ENCODE assay signal across 1 cellular context in genomic region chr2:144703852-144704324, GRCh38.
TF ChIP-seq lines count a peak whose summit lies in the region.

No MANE protein-coding gene starts in this region.

TF ChIP-seq in IMR-90, 13 proteins besides CTCF, POLR2A, EP300 and RAD21:
- TF ChIP-seq MXI1 (IDR thresholded peaks at IDR 0.05; ENCODE audit: borderline replicate concordance, low read depth, low read length) (no peak), FOS (IDR thresholded peaks at IDR 0.05; ENCODE audit: low read depth, low read length) (peak; percentile 45), CEBPB (IDR thresholded peaks at IDR 0.05; ENCODE audit: low read depth, low read length) (peak; percentile 95), USF2 (IDR thresholded peaks at IDR 0.05; ENCODE audit: low read depth, low read length) (no peak), NFE2L2 (IDR thresholded peaks at IDR 0.05; ENCODE audit: low read depth, low read length) (peak; percentile 12; the same call in 1 of the 2 replicates)
TF ChIP-seq in IMR-90: peak in this region for 3.
